16 cellular contexts compared by ENCODE assay signal in the genomic region with DNA sequence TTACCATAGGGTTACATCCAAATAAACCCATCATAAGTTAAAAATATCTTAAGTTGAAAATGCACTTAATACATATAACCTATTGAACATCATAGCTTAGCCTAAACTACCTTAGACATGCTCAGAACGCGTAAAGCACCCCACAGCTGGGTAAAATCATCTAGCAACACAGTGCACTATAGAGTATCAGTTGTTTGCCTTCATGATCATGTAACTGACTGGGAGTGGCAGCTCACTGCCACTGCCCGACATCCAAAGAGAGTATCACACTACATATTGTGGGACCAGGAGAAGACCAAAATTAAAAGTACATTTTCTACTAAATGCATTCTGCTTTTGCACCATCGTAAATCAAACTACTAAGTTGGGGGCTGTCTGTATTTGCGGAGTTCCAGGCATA. TPM values are rescaled to one million over a fixed set of nuclear protein-coding genes. Genes with fewer than 3 reads are reported as not detected.
"Had no signal": no experiment of that assay in that cellular context is flagged by ENCODE, and none has a peak within 500 bp of the region (broad histone marks: within the 10 kb centered on the region; RNA-seq: fewer than 3 reads in every experiment).

No MANE protein-coding gene starts in this region.

- DNase-seq: activated CD4-positive, alpha-beta T cell treated with anti-CD3 and anti-CD28 coated beads, Interleukin-2, amount 10 ng/mL, durations not matched to agents 24 days and 14 days; activated T-cell treated with anti-CD3 and anti-CD28 coated beads, Interleukin-2, amount 50 U/mL, for 1 hour; brain microvascular endothelial cell; immature natural killer cell; left cardiac atrium; mucosa of descending colon; right cardiac atrium; SK-N-SH; stimulated activated naive B cell treated with anti-CD40 and anti-IgM and Interleukin-4, amounts not matched to agents 10 μg/mL and 1 μg/mL and 100 μg/mL, for 72 hours had no signal

- H3K27ac ChIP-seq: brain microvascular endothelial cell had no signal

- H3K36me3 Mint-ChIP-seq: stimulated activated naive B cell treated with anti-CD40 and anti-IgM and Interleukin-4, amounts not matched to agents 10 μg/mL and 1 μg/mL and 100 μg/mL, for 72 hours had no signal

- H3K27me3 Mint-ChIP-seq: activated CD4-positive, alpha-beta T cell treated with anti-CD3 and anti-CD28 coated beads, Interleukin-2, amount 10 ng/mL, durations not matched to agents 24 days and 14 days; stimulated activated naive B cell treated with anti-CD40 and anti-IgM and Interleukin-4, amounts not matched to agents 10 μg/mL and 1 μg/mL and 100 μg/mL, for 72 hours had no signal

- ATAC-seq: esophagus mucosa; left cardiac atrium; mucosa of descending colon; natural killer cell treated with Interleukin-12 subunit alpha and Interleukin-12 subunit beta and Interleukin-15 and Interleukin-18, amount 100 ng/mL, for 72 hours; right cardiac atrium; stimulated activated naive B cell treated with anti-CD40 and anti-IgM and Interleukin-4, amounts not matched to agents 10 μg/mL and 1 μg/mL and 100 μg/mL, for 72 hours; WTC11 had no signal

- H3K27ac Mint-ChIP-seq: activated CD4-positive, alpha-beta T cell treated with anti-CD3 and anti-CD28 coated beads, Interleukin-2, amount 10 ng/mL, durations not matched to agents 24 days and 14 days; immature natural killer cell; natural killer cell treated with Interleukin-12 subunit alpha and Interleukin-12 subunit beta and Interleukin-15 and Interleukin-18, amount 100 ng/mL, for 72 hours; stimulated activated naive B cell treated with anti-CD40 and anti-IgM and Interleukin-4, amounts not matched to agents 10 μg/mL and 1 μg/mL and 100 μg/mL, for 72 hours; T-helper 1 cell treated with Interleukin-12 subunit alpha and Interleukin-12 subunit beta and Interleukin-4 antibody, amounts not matched to agents 30 μg/mL and 1 μg/mL, for 36 hours; WTC11 had no signal

- H3K4me1 Mint-ChIP-seq: immature natural killer cell; stimulated activated naive B cell treated with anti-CD40 and anti-IgM and Interleukin-4, amounts not matched to agents 10 μg/mL and 1 μg/mL and 100 μg/mL, for 72 hours; WTC11 had no signal

- H3K4me3 Mint-ChIP-seq: activated CD4-positive, alpha-beta T cell treated with anti-CD3 and anti-CD28 coated beads, Interleukin-2, amount 10 ng/mL, durations not matched to agents 24 days and 14 days; immature natural killer cell; natural killer cell treated with Interleukin-12 subunit alpha and Interleukin-12 subunit beta and Interleukin-15 and Interleukin-18, amount 100 ng/mL, for 72 hours; stimulated activated naive B cell treated with anti-CD40 and anti-IgM and Interleukin-4, amounts not matched to agents 10 μg/mL and 1 μg/mL and 100 μg/mL, for 72 hours; T-helper 1 cell treated with Interleukin-12 subunit alpha and Interleukin-12 subunit beta and Interleukin-4 antibody, amounts not matched to agents 30 μg/mL and 1 μg/mL, for 36 hours; WTC11 had no signal

RNA-seq across cellular contexts. Expression of a gene that starts 31.7 kb away (rescaled TPM):
- total RNA-seq: dermis microvascular lymphatic vessel endothelial cell, lung microvascular endothelial cell, smooth muscle cell, WTC11 had no signal
